ENCODE assay signal across 1 cellular context in genomic region chr1:162235261-162235780, GRCh38.
TF ChIP-seq lines count a peak whose summit lies in the region.

No MANE protein-coding gene starts in this region.

TF ChIP-seq in IMR-90, 13 proteins besides CTCF, POLR2A, EP300 and RAD21 (continued from another document):
- TF ChIP-seq SMC3 (IDR thresholded peaks at IDR 0.05; ENCODE audit: low read depth, low read length) = no peak
- no peak for TF ChIP-seq RCOR1 (IDR thresholded peaks at IDR 0.05; ENCODE audit: insufficient replicate concordance, low read length)
